8 cellular contexts compared by ENCODE assay signal in the genomic region with DNA sequence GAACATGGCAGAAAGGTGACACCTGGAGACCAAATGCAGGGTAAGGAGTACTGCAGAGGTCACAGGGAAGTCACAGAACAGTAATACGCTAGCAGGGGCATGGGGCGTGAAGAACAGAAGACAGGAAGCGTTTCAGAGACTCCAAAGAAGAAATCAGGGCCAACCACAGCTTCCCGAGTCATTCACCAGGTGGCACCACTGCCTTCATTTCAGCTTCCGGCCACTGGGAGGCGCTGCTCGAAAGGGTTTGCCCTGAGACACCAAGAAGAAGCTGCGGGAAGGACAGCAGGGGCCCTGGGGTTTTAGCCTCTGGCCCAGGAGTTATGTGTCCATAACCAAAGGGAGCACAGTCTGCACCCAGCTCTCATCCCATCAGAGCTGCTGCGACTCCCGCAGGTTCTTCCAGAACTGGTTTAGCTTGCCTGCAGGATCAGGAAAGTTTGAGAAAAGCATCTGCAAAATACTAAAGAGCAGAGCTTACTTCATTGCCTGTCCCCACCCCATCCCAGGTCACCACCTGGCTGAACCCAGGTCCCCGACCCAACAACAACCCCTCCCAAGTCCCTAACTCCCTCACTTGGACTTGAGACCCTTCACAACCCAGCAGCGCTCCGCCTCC. TPM values are rescaled to one million over a fixed set of nuclear protein-coding genes. Genes with fewer than 3 reads are reported as not detected.
DNase-seq lines count a peak whose midpoint lies in the region; ATAC-seq, FAIRE-seq and TF ChIP-seq lines count a peak whose summit lies in the region.
"Not testable (repeated sequence)": the region's sequence is repeated elsewhere in the genome, so short reads cannot be mapped to it uniquely, and the experiment has no call there.

No MANE protein-coding gene starts in this region.

- peak overlapping the region; percentile 69 for H3K27ac Mint-ChIP-seq in dendritic cell treated with granulocyte-macrophage colony-stimulating factor and Interleukin-4, amounts not matched to agents 40 ng/mL and 50 ng/mL, for 4 days

- H3K4me3 ChIP-seq in RWPE2 (ENCODE audit: severe bottlenecking); keratinocyte (ENCODE audit: control insufficient read depth in 2 of 3, extremely low read depth in 1 of 3, insufficient read depth in 2 of 3, low read depth in 1 of 3, low read length in 3 of 3); skeletal muscle cell (ENCODE audit: low read depth, low read length): not testable (repeated sequence)

- not testable (repeated sequence) for H3K27me3 ChIP-seq in RWPE2 (ENCODE audit: insufficient read depth, poor library complexity, severe bottlenecking); keratinocyte (ENCODE audit: control insufficient read depth, extremely low read depth, insufficient read depth, low read length)

- not testable (repeated sequence) for H4K20me1 ChIP-seq in keratinocyte (ENCODE audit: control insufficient read depth, extremely low read depth, insufficient read depth, low read length)

- H3K36me3 Mint-ChIP-seq in dendritic cell treated with granulocyte-macrophage colony-stimulating factor and Interleukin-4, amounts not matched to agents 40 ng/mL and 50 ng/mL, for 4 days (ENCODE audit: low read depth) = peaks cover 12% of the 10 kb centered on the region

- H3K9me3 ChIP-seq in RWPE2 (ENCODE audit: severe bottlenecking); keratinocyte (ENCODE audit: control insufficient read depth, low read depth, low read length): not testable (repeated sequence)

- not testable (repeated sequence) for H3K27me3 Mint-ChIP-seq in dendritic cell treated with granulocyte-macrophage colony-stimulating factor and Interleukin-4, amounts not matched to agents 40 ng/mL and 50 ng/mL, for 4 days

- intact Hi-C loops in dendritic cell treated with granulocyte-macrophage colony-stimulating factor and Interleukin-4, amounts not matched to agents 40 ng/mL and 50 ng/mL, for 4 days (cut with micrococcal nuclease) = loop anchor here (5.0 kb wide), 1 partner anchor 632 kb away; the partner anchor contains the start of gene CLPB

- H3K4me1 Mint-ChIP-seq in dendritic cell treated with granulocyte-macrophage colony-stimulating factor and Interleukin-4, amounts not matched to agents 40 ng/mL and 50 ng/mL, for 4 days (ENCODE audit: low read depth) = not testable (repeated sequence)

- not testable (repeated sequence) for H3K9me1 ChIP-seq in keratinocyte (ENCODE audit: control insufficient read depth, extremely low read depth, insufficient read depth, low read length)

- H3K36me3 ChIP-seq in RWPE2 (ENCODE audit: low read depth); keratinocyte (ENCODE audit: control insufficient read depth in 2 of 2, extremely low read depth in 1 of 2, insufficient read depth in 2 of 2, low read length in 2 of 2): not testable (repeated sequence)

- H2AFZ ChIP-seq in keratinocyte (ENCODE audit: control insufficient read depth, low read length) = not testable (repeated sequence)

- H3K9ac ChIP-seq in keratinocyte (ENCODE audit: control insufficient read depth, extremely low read depth, insufficient read depth, low read length) = not testable (repeated sequence)

- POLR2A ChIA-PET in GM10248 (lab: Yijun Ruan, JAX) = not testable (repeated sequence)

- FAIRE-seq in keratinocyte (lab: Jason Lieb, UNC); urothelium cell line (lab: Jason Lieb, UNC): not testable (repeated sequence)

- dilution Hi-C loops in keratinocyte (cut with MboI; ENCODE audit: extremely low pct_ligation_motif_present, low sequenced_read_pairs) = not testable (repeated sequence)

- H3K79me2 ChIP-seq in keratinocyte (ENCODE audit: control insufficient read depth, insufficient read depth, low read length) = not testable (repeated sequence)

- not testable (repeated sequence) for H3K27ac ChIP-seq in RWPE2 (ENCODE audit: poor library complexity, severe bottlenecking); keratinocyte (ENCODE audit: control insufficient read depth, insufficient read depth, low read length)

- H3K4me1 ChIP-seq in RWPE2 (ENCODE audit: insufficient read depth, poor library complexity, severe bottlenecking); keratinocyte (ENCODE audit: control insufficient read depth, extremely low read depth, insufficient read depth, low read length): not testable (repeated sequence)

- TF ChIP-seq CTCF in GM10248 (IDR thresholded peaks at IDR 0.05; ENCODE audit: control extremely low read depth, extremely low read depth, low read depth, missing control alignments) = peak; percentile 100
- peak; percentile 39 for TF ChIP-seq CTCF in RWPE2 (IDR thresholded peaks at IDR 0.05; ENCODE audit: poor library complexity, severe bottlenecking)
- peak; percentile 42 to 89 (median 71) for TF ChIP-seq CTCF in keratinocyte (optimal IDR thresholded peaks at IDR 0.05 in 1 of 3, IDR thresholded peaks at IDR 0.05 in 1 of 3, conservative IDR thresholded peaks at IDR 0.05 in 1 of 3; ENCODE audit: extremely low read depth in 1 of 3, insufficient read depth in 2 of 3, low read length in 3 of 3)

- not testable (repeated sequence) for ATAC-seq in RWPE2 (ENCODE audit: low read depth)

- CTCF ChIA-PET in GM10248 (lab: Yijun Ruan, JAX) = interaction anchor here (0.7 to 2.8 kb wide), 22 partner anchors 9 to 631 kb away, joined by 3 to 16 read pairs (median 4); partner anchors contain the start of genes RNF121 and XNDC1N

- H3K9me3 Mint-ChIP-seq in dendritic cell treated with granulocyte-macrophage colony-stimulating factor and Interleukin-4, amounts not matched to agents 40 ng/mL and 50 ng/mL, for 4 days = not testable (repeated sequence)

- H3K4me3 Mint-ChIP-seq in dendritic cell treated with granulocyte-macrophage colony-stimulating factor and Interleukin-4, amounts not matched to agents 40 ng/mL and 50 ng/mL, for 4 days = not testable (repeated sequence)

- DNase-seq in GM10248 (ENCODE audit: extremely low spot score) (peak; percentile 73), NCI-H1092 treated with DMSO at 0.1 percent for 48 hours (lab: John Stamatoyannopoulos, UW) (peak; percentile 77), skeletal muscle cell (ENCODE audit: low read depth) (peak; percentile 8), urothelium cell line (ENCODE audit: low spot score) (peak; percentile 62)
- DNase-seq in RWPE2 (ENCODE audit: low spot score); keratinocyte (ENCODE audit: low read depth, low spot score): not testable (repeated sequence)
- peak; percentile 82 for DNase-seq in activated CD8-positive, alpha-beta memory T cell treated with anti-CD3 and anti-CD28 coated beads, Interleukin-2, amount 50 U/mL, for 4 hours

- not testable (repeated sequence) for H3K4me2 ChIP-seq in keratinocyte (ENCODE audit: control insufficient read depth, extremely low read depth, insufficient read depth, low read depth, low read length)

RNA-seq across cellular contexts. Expression of gene DEFB108B, which starts 32.6 kb away (rescaled TPM):
- polyA plus RNA-seq in keratinocyte = not detected in 3 replicates
- not detected for polyA plus RNA-seq in keratinocyte (2011; ENCODE audit: low read depth)
- polyA plus RNA-seq in keratinocyte (2011; cell fraction: cytosol; rRNA removed) = not detected in 2 replicates
- not detected in 2 replicates for polyA plus RNA-seq in keratinocyte (2011; cell fraction: nucleus; rRNA removed)
- not detected in 2 replicates for polyA plus RNA-seq in keratinocyte (2012; ENCODE audit: low replicate concordance)
- polyA minus RNA-seq in keratinocyte = not detected in 3 replicates
- polyA minus RNA-seq in keratinocyte (2011; cell fraction: cytosol; rRNA and poly(A)+ RNA removed) = not detected
- polyA minus RNA-seq in keratinocyte (2011; cell fraction: nucleus; rRNA and poly(A)+ RNA removed) = not detected in 2 replicates

Comparison
In these comparisons a context has a peak if more than half of its experiments do, and no peak if none do; other contexts are left out.
1. CTCF ChIP-seq: peak in every context shown above with its lines; median percentile 100 in GM10248; 71 in keratinocyte; 39 in RWPE2.